Comparison of ENCODE assay signal across 8 cellular contexts in genomic region chr13:50082426-50083283, GRCh38.
DNase-seq lines count a peak whose midpoint lies in the region; ATAC-seq, FAIRE-seq and TF ChIP-seq lines count a peak whose summit lies in the region.

No MANE protein-coding gene starts in this region.

- no peak for TF ChIP-seq POLR2A in H54 (IDR thresholded peaks at IDR 0.05; ENCODE audit: low read depth, low read length)
- no peak for TF ChIP-seq POLR2A in gastroesophageal sphincter (IDR thresholded peaks at IDR 0.05)
- TF ChIP-seq POLR2A in ovary (IDR thresholded peaks at IDR 0.05): no peak

- no peak for TF ChIP-seq CTCF in LNCaP clone FGC (IDR thresholded peaks at IDR 0.05; ENCODE audit: control insufficient read depth, extremely low read depth, insufficient read depth)
- TF ChIP-seq CTCF in RWPE2 (IDR thresholded peaks at IDR 0.05; ENCODE audit: poor library complexity, severe bottlenecking): no peak
- TF ChIP-seq CTCF in gastroesophageal sphincter (IDR thresholded peaks at IDR 0.05): no peak
- no peak for TF ChIP-seq CTCF in ovary (IDR thresholded peaks at IDR 0.05)
- TF ChIP-seq CTCF in upper lobe of right lung (IDR thresholded peaks at IDR 0.05): no peak

- TF ChIP-seq EP300 in gastroesophageal sphincter (IDR thresholded peaks at IDR 0.05) (no peak), ovary (IDR thresholded peaks at IDR 0.05) (no peak)

- peaks cover 19% of the 10 kb centered on the region for H3K4me1 ChIP-seq in RWPE2 (ENCODE audit: insufficient read depth, poor library complexity, severe bottlenecking)
- peaks cover 0 to 38% (median 3%) of the 10 kb centered on the region in 3 donors for H3K4me1 ChIP-seq in gastroesophageal sphincter
- H3K4me1 ChIP-seq in ovary (ENCODE audit: insufficient read depth): no peaks in the 10 kb centered on the region
- peaks cover 21% of the 10 kb centered on the region for H3K4me1 ChIP-seq in upper lobe of right lung

- H3K27ac ChIP-seq in RWPE2 (ENCODE audit: poor library complexity, severe bottlenecking) (peak overlapping the region; percentile 90), gastroesophageal sphincter (peak overlapping the region; percentile 41 to 96 (median 82)), ovary (no peak overlapping the region), upper lobe of right lung (peak overlapping the region; percentile 58)

- DNase-seq in ELR (ENCODE audit: low read depth) (peak; percentile 85), H54 (ENCODE audit: insufficient read length, low spot score) (peak; percentile 19), LNCaP clone FGC (ENCODE audit: low read depth) (peak; percentile 68), RWPE2 (ENCODE audit: low spot score) (peak; percentile 77), ovary (peak; percentile 27 to 58 (median 47)), upper lobe of right lung (peak; percentile 90)
- DNase-seq in activated effector memory CD4-positive, alpha-beta T cell treated with Interleukin-2 at 50 U/mL for 16 hours: peak; percentile 67

- WGBS in gastroesophageal sphincter (ENCODE audit: low coverage in 1 of 2), 2 donors: 2% methylated on average over 18 to 24 of the region's 28 CpGs
- 3 to 5% (median 4%) methylated on average over 28 of the region's 28 CpGs for WGBS in ovary, 3 donors

- no peak for FAIRE-seq in H54 (lab: Jason Lieb, UNC)

- H3K27me3 ChIP-seq in RWPE2 (ENCODE audit: insufficient read depth, poor library complexity, severe bottlenecking) (no peaks in the 10 kb centered on the region), gastroesophageal sphincter (no peaks in the 10 kb centered on the region), ovary (no peaks in the 10 kb centered on the region), upper lobe of right lung (no peaks in the 10 kb centered on the region)

- ATAC-seq in RWPE2 (ENCODE audit: low read depth) (peak; percentile 80), gastroesophageal sphincter (peak; percentile 27), upper lobe of right lung (peak; percentile 84)

- intact Hi-C loops in ovary (cut with DNase I) (loop anchor here (5.0 to 10.0 kb wide), 6 partner anchors 40 to 832 kb away; partner anchors contain the start of gene TRIM13 (in 1 of the 4)), upper lobe of right lung (cut with DNase I) (no loop called here)

- H3K4me3 ChIP-seq in LNCaP clone FGC (ENCODE audit: low read depth, low read length): peak overlapping the region; percentile 69
- H3K4me3 ChIP-seq in RWPE2 (ENCODE audit: severe bottlenecking): peak overlapping the region; percentile 79
- H3K4me3 ChIP-seq in gastroesophageal sphincter: peak overlapping the region; percentile 62 to 78
- peak overlapping the region; percentile 53 for H3K4me3 ChIP-seq in ovary
- peak overlapping the region; percentile 72 for H3K4me3 ChIP-seq in upper lobe of right lung

- H3K36me3 ChIP-seq in RWPE2 (ENCODE audit: low read depth) (peaks cover 31% of the 10 kb centered on the region), gastroesophageal sphincter (no peaks in the 10 kb centered on the region), ovary (no peaks in the 10 kb centered on the region), upper lobe of right lung (no peaks in the 10 kb centered on the region)

- H3K9me3 ChIP-seq in RWPE2 (ENCODE audit: severe bottlenecking) (no peaks in the 10 kb centered on the region), gastroesophageal sphincter (no peaks in the 10 kb centered on the region), ovary (no peaks in the 10 kb centered on the region), upper lobe of right lung (no peaks in the 10 kb centered on the region)

Comparison
In these comparisons a context has a peak if more than half of its experiments do, and no peak if none do; other contexts are left out.
1. DNase-seq: peak in every context shown above with its lines; median percentile 90 in upper lobe of right lung; 85 in ELR; 77 in RWPE2; 68 in LNCaP clone FGC; 67 in activated effector memory CD4-positive, alpha-beta T cell treated with Interleukin-2 at 50 U/mL for 16 hours; 47 in ovary; 19 in H54.
2. ATAC-seq: peak in every context shown above with its lines; median percentile 84 in upper lobe of right lung; 80 in RWPE2; 27 in gastroesophageal sphincter.
3. H3K27ac ChIP-seq: peak in RWPE2 (single experiment), gastroesophageal sphincter (4 of 4) and upper lobe of right lung (single experiment); none in ovary (0 of 2).
4. Peak in every context shown above with its lines, with median percentiles within 50 percentile points of each other: H3K4me3 ChIP-seq.